In the genomic region with DNA sequence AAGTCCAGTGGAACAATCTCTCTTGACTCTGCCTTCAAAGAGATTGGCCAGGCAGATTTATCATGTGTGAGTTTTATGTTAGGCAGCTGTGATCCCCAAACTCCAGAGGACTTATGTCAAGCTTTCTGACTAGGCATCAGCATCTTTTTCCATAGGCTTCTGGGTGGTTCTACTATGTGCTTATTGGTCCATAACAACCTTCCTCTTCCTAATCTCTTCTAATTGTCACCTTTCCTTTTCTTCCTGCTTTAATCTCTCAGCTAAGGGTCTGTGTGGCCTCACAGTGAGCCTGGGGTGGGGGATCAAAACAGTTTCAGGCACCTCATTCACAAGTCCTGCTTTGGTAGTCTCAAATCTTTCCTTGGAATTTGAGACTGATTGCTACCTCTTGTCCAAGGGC, we compare ENCODE assay signal across 7 cellular contexts.
"Had no signal": no experiment of that assay in that cellular context is flagged by ENCODE, and none has a peak within 500 bp of the region (broad histone marks: within the 10 kb centered on the region; RNA-seq: fewer than 3 reads in every experiment).

No MANE protein-coding gene starts in this region.

- H3K27ac ChIP-seq: GM23248, HL-60 had no signal

- DNase-seq: GM23248, GOT3, H9, HCEC 1CT, KBM-7 had no signal

- H3K9me3 Mint-ChIP-seq: H9, IgD-negative memory B cell had no signal

- H3K9ac ChIP-seq: GM23248 had no signal

- H3K4me3 ChIP-seq: GM23248 had no signal

- H3K4me1 Mint-ChIP-seq: IgD-negative memory B cell had no signal

- H3K27ac Mint-ChIP-seq: IgD-negative memory B cell had no signal

- H2AFZ ChIP-seq: GM23248 had no signal

- H3K4me3 Mint-ChIP-seq: H9, IgD-negative memory B cell had no signal

- H3K27me3 Mint-ChIP-seq: IgD-negative memory B cell had no signal
